Comparison of ENCODE assay signal across 2 cellular contexts in the genomic region with DNA sequence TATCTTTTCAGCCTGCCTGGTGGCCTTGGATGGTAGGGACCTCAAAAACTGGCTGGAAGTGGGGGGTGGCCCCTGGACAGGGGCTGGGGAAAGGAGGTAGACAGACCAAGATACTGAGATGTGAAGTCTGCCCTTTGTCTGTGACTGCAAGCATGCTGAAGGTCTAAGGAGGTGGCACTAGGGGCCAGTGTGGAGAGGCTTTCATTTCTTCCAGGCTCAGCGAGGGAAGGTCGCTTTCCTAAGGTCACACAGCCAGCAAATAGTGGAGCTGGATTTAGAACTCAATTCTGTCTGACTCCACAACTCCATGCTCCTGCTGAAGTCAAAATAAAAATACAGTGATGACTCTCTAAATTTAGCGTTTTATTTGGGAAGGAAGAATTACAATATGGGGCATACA.
TF ChIP-seq lines count a peak whose summit lies in the region.

No MANE protein-coding gene starts in this region.

TF ChIP-seq in HCT116, 20 proteins besides CTCF, POLR2A, EP300 and RAD21:
- TF ChIP-seq, protein P1, sequence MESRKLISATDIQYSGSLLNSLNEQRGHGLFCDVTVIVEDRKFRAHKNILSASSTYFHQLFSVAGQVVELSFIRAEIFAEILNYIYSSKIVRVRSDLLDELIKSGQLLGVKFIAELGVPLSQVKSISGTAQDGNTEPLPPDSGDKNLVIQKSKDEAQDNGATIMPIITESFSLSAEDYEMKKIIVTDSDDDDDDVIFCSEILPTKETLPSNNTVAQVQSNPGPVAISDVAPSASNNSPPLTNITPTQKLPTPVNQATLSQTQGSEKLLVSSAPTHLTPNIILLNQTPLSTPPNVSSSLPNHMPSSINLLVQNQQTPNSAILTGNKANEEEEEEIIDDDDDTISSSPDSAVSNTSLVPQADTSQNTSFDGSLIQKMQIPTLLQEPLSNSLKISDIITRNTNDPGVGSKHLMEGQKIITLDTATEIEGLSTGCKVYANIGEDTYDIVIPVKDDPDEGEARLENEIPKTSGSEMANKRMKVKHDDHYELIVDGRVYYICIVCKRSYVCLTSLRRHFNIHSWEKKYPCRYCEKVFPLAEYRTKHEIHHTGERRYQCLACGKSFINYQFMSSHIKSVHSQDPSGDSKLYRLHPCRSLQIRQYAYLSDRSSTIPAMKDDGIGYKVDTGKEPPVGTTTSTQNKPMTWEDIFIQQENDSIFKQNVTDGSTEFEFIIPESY (IDR thresholded peaks at IDR 0.05; ENCODE audit: extremely low read depth, insufficient replicate concordance, low read length) = no peak

TF ChIP-seq in WTC11, 78 proteins besides CTCF, POLR2A, EP300 and RAD21 (continued from another document):
- TF ChIP-seq ESRRA (CRISPR knock-in tag; IDR thresholded peaks at IDR 0.05; ENCODE audit: borderline replicate concordance) (no peak), OVOL2 (CRISPR knock-in tag; IDR thresholded peaks at IDR 0.05; ENCODE audit: borderline replicate concordance) (no peak)
- TF ChIP-seq, protein P2, sequence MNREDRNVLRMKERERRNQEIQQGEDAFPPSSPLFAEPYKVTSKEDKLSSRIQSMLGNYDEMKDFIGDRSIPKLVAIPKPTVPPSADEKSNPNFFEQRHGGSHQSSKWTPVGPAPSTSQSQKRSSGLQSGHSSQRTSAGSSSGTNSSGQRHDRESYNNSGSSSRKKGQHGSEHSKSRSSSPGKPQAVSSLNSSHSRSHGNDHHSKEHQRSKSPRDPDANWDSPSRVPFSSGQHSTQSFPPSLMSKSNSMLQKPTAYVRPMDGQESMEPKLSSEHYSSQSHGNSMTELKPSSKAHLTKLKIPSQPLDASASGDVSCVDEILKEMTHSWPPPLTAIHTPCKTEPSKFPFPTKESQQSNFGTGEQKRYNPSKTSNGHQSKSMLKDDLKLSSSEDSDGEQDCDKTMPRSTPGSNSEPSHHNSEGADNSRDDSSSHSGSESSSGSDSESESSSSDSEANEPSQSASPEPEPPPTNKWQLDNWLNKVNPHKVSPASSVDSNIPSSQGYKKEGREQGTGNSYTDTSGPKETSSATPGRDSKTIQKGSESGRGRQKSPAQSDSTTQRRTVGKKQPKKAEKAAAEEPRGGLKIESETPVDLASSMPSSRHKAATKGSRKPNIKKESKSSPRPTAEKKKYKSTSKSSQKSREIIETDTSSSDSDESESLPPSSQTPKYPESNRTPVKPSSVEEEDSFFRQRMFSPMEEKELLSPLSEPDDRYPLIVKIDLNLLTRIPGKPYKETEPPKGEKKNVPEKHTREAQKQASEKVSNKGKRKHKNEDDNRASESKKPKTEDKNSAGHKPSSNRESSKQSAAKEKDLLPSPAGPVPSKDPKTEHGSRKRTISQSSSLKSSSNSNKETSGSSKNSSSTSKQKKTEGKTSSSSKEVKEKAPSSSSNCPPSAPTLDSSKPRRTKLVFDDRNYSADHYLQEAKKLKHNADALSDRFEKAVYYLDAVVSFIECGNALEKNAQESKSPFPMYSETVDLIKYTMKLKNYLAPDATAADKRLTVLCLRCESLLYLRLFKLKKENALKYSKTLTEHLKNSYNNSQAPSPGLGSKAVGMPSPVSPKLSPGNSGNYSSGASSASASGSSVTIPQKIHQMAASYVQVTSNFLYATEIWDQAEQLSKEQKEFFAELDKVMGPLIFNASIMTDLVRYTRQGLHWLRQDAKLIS (CRISPR knock-in tag; IDR thresholded peaks at IDR 0.05; ENCODE audit: borderline replicate concordance) = no peak
- TF ChIP-seq, protein P3, sequence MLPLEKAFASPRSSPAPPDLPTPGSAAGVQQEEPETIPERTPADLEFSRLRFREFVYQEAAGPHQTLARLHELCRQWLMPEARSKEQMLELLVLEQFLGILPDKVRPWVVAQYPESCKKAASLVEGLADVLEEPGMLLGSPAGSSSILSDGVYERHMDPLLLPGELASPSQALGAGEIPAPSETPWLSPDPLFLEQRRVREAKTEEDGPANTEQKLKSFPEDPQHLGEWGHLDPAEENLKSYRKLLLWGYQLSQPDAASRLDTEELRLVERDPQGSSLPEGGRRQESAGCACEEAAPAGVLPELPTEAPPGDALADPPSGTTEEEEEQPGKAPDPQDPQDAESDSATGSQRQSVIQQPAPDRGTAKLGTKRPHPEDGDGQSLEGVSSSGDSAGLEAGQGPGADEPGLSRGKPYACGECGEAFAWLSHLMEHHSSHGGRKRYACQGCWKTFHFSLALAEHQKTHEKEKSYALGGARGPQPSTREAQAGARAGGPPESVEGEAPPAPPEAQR (CRISPR knock-in tag; IDR thresholded peaks at IDR 0.05) = no peak
- TF ChIP-seq, protein P4, sequence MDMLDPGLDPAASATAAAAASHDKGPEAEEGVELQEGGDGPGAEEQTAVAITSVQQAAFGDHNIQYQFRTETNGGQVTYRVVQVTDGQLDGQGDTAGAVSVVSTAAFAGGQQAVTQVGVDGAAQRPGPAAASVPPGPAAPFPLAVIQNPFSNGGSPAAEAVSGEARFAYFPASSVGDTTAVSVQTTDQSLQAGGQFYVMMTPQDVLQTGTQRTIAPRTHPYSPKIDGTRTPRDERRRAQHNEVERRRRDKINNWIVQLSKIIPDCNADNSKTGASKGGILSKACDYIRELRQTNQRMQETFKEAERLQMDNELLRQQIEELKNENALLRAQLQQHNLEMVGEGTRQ (CRISPR knock-in tag; IDR thresholded peaks at IDR 0.05) = no peak
- TF ChIP-seq, protein P5, sequence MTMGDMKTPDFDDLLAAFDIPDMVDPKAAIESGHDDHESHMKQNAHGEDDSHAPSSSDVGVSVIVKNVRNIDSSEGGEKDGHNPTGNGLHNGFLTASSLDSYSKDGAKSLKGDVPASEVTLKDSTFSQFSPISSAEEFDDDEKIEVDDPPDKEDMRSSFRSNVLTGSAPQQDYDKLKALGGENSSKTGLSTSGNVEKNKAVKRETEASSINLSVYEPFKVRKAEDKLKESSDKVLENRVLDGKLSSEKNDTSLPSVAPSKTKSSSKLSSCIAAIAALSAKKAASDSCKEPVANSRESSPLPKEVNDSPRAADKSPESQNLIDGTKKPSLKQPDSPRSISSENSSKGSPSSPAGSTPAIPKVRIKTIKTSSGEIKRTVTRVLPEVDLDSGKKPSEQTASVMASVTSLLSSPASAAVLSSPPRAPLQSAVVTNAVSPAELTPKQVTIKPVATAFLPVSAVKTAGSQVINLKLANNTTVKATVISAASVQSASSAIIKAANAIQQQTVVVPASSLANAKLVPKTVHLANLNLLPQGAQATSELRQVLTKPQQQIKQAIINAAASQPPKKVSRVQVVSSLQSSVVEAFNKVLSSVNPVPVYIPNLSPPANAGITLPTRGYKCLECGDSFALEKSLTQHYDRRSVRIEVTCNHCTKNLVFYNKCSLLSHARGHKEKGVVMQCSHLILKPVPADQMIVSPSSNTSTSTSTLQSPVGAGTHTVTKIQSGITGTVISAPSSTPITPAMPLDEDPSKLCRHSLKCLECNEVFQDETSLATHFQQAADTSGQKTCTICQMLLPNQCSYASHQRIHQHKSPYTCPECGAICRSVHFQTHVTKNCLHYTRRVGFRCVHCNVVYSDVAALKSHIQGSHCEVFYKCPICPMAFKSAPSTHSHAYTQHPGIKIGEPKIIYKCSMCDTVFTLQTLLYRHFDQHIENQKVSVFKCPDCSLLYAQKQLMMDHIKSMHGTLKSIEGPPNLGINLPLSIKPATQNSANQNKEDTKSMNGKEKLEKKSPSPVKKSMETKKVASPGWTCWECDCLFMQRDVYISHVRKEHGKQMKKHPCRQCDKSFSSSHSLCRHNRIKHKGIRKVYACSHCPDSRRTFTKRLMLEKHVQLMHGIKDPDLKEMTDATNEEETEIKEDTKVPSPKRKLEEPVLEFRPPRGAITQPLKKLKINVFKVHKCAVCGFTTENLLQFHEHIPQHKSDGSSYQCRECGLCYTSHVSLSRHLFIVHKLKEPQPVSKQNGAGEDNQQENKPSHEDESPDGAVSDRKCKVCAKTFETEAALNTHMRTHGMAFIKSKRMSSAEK (CRISPR knock-in tag; IDR thresholded peaks at IDR 0.05; ENCODE audit: borderline replicate concordance) = no peak
